8 cellular contexts compared by ENCODE assay signal in the genomic region with DNA sequence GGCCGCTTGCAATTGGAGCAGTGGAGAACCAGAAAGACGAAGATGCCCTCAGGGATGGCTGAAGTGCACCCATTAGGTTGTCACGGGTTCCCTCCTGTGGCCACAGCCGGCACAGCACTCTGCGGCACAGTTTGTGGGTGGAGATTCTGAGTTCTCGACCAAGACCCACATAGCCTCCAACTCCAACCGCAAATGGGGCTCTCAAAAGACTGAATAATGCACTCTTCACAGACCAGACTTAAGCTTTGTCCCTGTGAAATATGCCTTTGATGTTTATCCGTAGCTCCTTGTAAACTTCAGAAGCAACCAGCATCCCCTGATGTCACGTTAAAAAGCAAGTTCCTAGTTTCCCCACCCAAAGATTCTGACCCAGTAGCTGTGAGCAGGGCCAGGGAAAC. TPM values are rescaled to one million over a fixed set of nuclear protein-coding genes. Genes with fewer than 3 reads are reported as not detected.
DNase-seq lines count a peak whose midpoint lies in the region; ATAC-seq, FAIRE-seq and TF ChIP-seq lines count a peak whose summit lies in the region.

No MANE protein-coding gene starts in this region.

- H3K4me1 ChIP-seq in endothelial cell of umbilical vein (ENCODE audit: control insufficient read depth, extremely low read depth, insufficient read depth, low read length), result no peaks in the 10 kb centered on the region

- FAIRE-seq in endothelial cell of umbilical vein (lab: Jason Lieb, UNC), result peak; percentile 89

- no peaks in the 10 kb centered on the region for H3K9me3 ChIP-seq in endothelial cell of umbilical vein (replicated peaks; ENCODE audit: control insufficient read depth, insufficient read depth, low read length)

- H3K27me3 ChIP-seq in endothelial cell of umbilical vein (ENCODE audit: control insufficient read depth in 2 of 2, insufficient read depth in 2 of 2, low read length in 2 of 2), result peaks cover 8% of the 10 kb centered on the region in 2 experiments

- no peak overlapping the region for H3K4me2 ChIP-seq in endothelial cell of umbilical vein (ENCODE audit: insufficient read depth, low read length)

- BruUV-seq in endothelial cell of umbilical vein (replicated peaks; lab: Mats Ljungman, UMichigan), result no TSS peak

- H3K36me3 ChIP-seq in endothelial cell of umbilical vein (ENCODE audit: control insufficient read depth in 2 of 2, extremely low read depth in 1 of 2, insufficient read depth in 2 of 2, low read length in 2 of 2), result no peaks in the 10 kb centered on the region

- CTCF ChIA-PET in endothelial cell of umbilical vein (lab: Charles Lee), result interaction anchor here (0.8 to 2.8 kb wide), 7 partner anchors 13 to 387 kb away, joined by 3 to 12 read pairs (median 4); a partner anchor contains a TSS

- dilution Hi-C loops in endothelial cell of umbilical vein (cut with MboI; ENCODE audit: extremely low pct_ligation_motif_present, low sequenced_read_pairs), result no loop called here

- H3K79me2 ChIP-seq in endothelial cell of umbilical vein (ENCODE audit: control insufficient read depth, insufficient read depth, low read length), result no peaks in the 10 kb centered on the region

- ATAC-seq in GM19452 (IDR thresholded peaks at IDR 0.05; ENCODE audit: unreplicated experiment) (peak; percentile 88), HG03558 (IDR thresholded peaks at IDR 0.05; ENCODE audit: extremely low read depth, unreplicated experiment) (peak; percentile 65)

- no peak overlapping the region for H3K27ac ChIP-seq in endothelial cell of umbilical vein (ENCODE audit: insufficient read depth, low read depth, low read length)

- TF ChIP-seq CTCF in endothelial cell of umbilical vein (IDR thresholded peaks at IDR 0.05; ENCODE audit: extremely low read depth in 1 of 2, insufficient read depth in 1 of 2, low read depth in 1 of 2, low read length in 2 of 2), result peak; percentile 86 to 90

- H3K9ac ChIP-seq in endothelial cell of umbilical vein (replicated peaks; ENCODE audit: extremely low read depth, insufficient read depth, low read length), result no peak overlapping the region

- no peak for TF ChIP-seq POLR2A in endothelial cell of umbilical vein (IDR thresholded peaks at IDR 0.05; ENCODE audit: low read depth, low read length)

- peak overlapping the region; percentile 44 for H2AFZ ChIP-seq in endothelial cell of umbilical vein (ENCODE audit: low read depth, low read length)

- intact Hi-C loops in endothelial cell of umbilical vein (cut with micrococcal nuclease), result loop anchor here (1.0 to 10.0 kb wide), 6 partner anchors 31 to 922 kb away; a partner anchor contains a TSS

- H3K9me1 ChIP-seq in endothelial cell of umbilical vein (replicated peaks; ENCODE audit: control insufficient read depth, extremely low read depth, insufficient read depth, low read length), result no peaks in the 10 kb centered on the region

- POLR2A ChIA-PET in endothelial cell of umbilical vein (lab: Charles Lee), result no interaction called here

- peak; percentile 29 for DNase-seq in CMK (ENCODE audit: low read depth)
- peak; percentile 4 for DNase-seq in NCI-H82 treated with DMSO at 0.1 percent for 48 hours (lab: John Stamatoyannopoulos, UW; ENCODE audit: unreplicated experiment)
- peak; percentile 1 to 42 for DNase-seq in activated CD8-positive, alpha-beta memory T cell treated with anti-CD3 and anti-CD28 coated beads for 1 hour (ENCODE audit: extremely low read depth in 1 of 2, low read depth in 1 of 2)
- DNase-seq in endothelial cell of umbilical vein (ENCODE audit: low read depth, low spot score), result peak; percentile 67
- peak; percentile 55 for DNase-seq in middle frontal gyrus (ENCODE audit: extremely low spot score, low spot score)
- peak; percentile 26 to 31 for DNase-seq in stimulated activated CD8-positive, alpha-beta memory T cell treated with anti-CD3 and anti-CD28 coated beads, Interleukin-7, amount 100 ng/mL, for 4 hours (ENCODE audit: low read depth in 2 of 2)

- H3K4me3 ChIP-seq in endothelial cell of umbilical vein (replicated peaks in 1 of 3; ENCODE audit: insufficient read depth in 1 of 3, low read depth in 1 of 3, low read length in 3 of 3), result no peak overlapping the region

- no peaks in the 10 kb centered on the region for H4K20me1 ChIP-seq in endothelial cell of umbilical vein (replicated peaks; ENCODE audit: control insufficient read depth, extremely low read depth, insufficient read depth, low read length)

TF ChIP-seq in endothelial cell of umbilical vein, 7 proteins besides CTCF, POLR2A, EP300 and RAD21:
- TF ChIP-seq JUN (IDR thresholded peaks at IDR 0.05; ENCODE audit: borderline replicate concordance, insufficient read depth, insufficient read length, low read depth) (no peak), MYC (IDR thresholded peaks at IDR 0.05; ENCODE audit: low read depth, low read length) (no peak), POLR2AphosphoS5 (IDR thresholded peaks at IDR 0.05; ENCODE audit: insufficient read depth, low read depth, low read length) (no peak), FOS (IDR thresholded peaks at IDR 0.05; ENCODE audit: borderline replicate concordance, insufficient read depth, low read length) (no peak)
- TF ChIP-seq, protein P1, sequence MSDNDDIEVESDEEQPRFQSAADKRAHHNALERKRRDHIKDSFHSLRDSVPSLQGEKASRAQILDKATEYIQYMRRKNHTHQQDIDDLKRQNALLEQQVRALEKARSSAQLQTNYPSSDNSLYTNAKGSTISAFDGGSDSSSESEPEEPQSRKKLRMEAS (IDR thresholded peaks at IDR 0.05; ENCODE audit: insufficient read depth, insufficient read length), result no peak

RNA-seq across cellular contexts. Expression of a gene that starts 0.9 kb away (rescaled TPM):
- not detected in 2 replicates for total RNA-seq in endothelial cell of umbilical vein
- not detected in 2 replicates for polyA plus RNA-seq in endothelial cell of umbilical vein
- not detected in 2 replicates for polyA plus RNA-seq in endothelial cell of umbilical vein (2011; cell fraction: cytosol; rRNA removed)
- polyA plus RNA-seq in endothelial cell of umbilical vein (2011; cell fraction: nucleus; rRNA removed), result not detected in 2 replicates
- polyA plus RNA-seq in endothelial cell of umbilical vein (2012), result not detected in 2 replicates
- polyA minus RNA-seq in endothelial cell of umbilical vein, result not detected in 2 replicates
- polyA minus RNA-seq in endothelial cell of umbilical vein (2011; cell fraction: cytosol; rRNA and poly(A)+ RNA removed), result not detected
- not detected in 2 replicates for polyA minus RNA-seq in endothelial cell of umbilical vein (2011; cell fraction: nucleus; rRNA and poly(A)+ RNA removed)

RNA-seq across cellular contexts. Expression of a gene that starts 31.1 kb away (rescaled TPM):
- total RNA-seq in endothelial cell of umbilical vein, result 251 and 260 TPM in 2 replicates
- polyA plus RNA-seq in endothelial cell of umbilical vein, result 479 and 691 TPM in 2 replicates
- 303 and 351 TPM in 2 replicates for polyA plus RNA-seq in endothelial cell of umbilical vein (2011; cell fraction: cytosol; rRNA removed)
- 62.3 and 71.1 TPM in 2 replicates for polyA plus RNA-seq in endothelial cell of umbilical vein (2011; cell fraction: nucleus; rRNA removed)
- 369 and 422 TPM in 2 replicates for polyA plus RNA-seq in endothelial cell of umbilical vein (2012)
- polyA minus RNA-seq in endothelial cell of umbilical vein, result 163 and 182 TPM in 2 replicates
- 58.4 TPM for polyA minus RNA-seq in endothelial cell of umbilical vein (2011; cell fraction: cytosol; rRNA and poly(A)+ RNA removed)
- 21.5 and 29.1 TPM in 2 replicates for polyA minus RNA-seq in endothelial cell of umbilical vein (2011; cell fraction: nucleus; rRNA and poly(A)+ RNA removed)

RNA-seq across cellular contexts. Expression of a gene that starts 38.4 kb away (rescaled TPM):
- not detected in 2 replicates for total RNA-seq in endothelial cell of umbilical vein
- not detected in 2 replicates for polyA plus RNA-seq in endothelial cell of umbilical vein
- polyA plus RNA-seq in endothelial cell of umbilical vein (2011; cell fraction: cytosol; rRNA removed), result not detected in 2 replicates
- not detected in 2 replicates for polyA plus RNA-seq in endothelial cell of umbilical vein (2011; cell fraction: nucleus; rRNA removed)
- polyA plus RNA-seq in endothelial cell of umbilical vein (2012), result not detected in 2 replicates
- not detected in 2 replicates for polyA minus RNA-seq in endothelial cell of umbilical vein
- polyA minus RNA-seq in endothelial cell of umbilical vein (2011; cell fraction: cytosol; rRNA and poly(A)+ RNA removed), result not detected
- not detected in 2 replicates for polyA minus RNA-seq in endothelial cell of umbilical vein (2011; cell fraction: nucleus; rRNA and poly(A)+ RNA removed)

Comparison
In these comparisons a context has a peak if more than half of its experiments do, and no peak if none do; other contexts are left out.
1. DNase-seq: peak in every context shown above with its lines; median percentile 67 in endothelial cell of umbilical vein; 55 in middle frontal gyrus; 29 in CMK; 28 in stimulated activated CD8-positive, alpha-beta memory T cell treated with anti-CD3 and anti-CD28 coated beads, Interleukin-7, amount 100 ng/mL, for 4 hours; 22 in activated CD8-positive, alpha-beta memory T cell treated with anti-CD3 and anti-CD28 coated beads for 1 hour; 4 in NCI-H82 treated with DMSO at 0.1 percent for 48 hours.